10 cellular contexts compared by ENCODE assay signal in the genomic region with DNA sequence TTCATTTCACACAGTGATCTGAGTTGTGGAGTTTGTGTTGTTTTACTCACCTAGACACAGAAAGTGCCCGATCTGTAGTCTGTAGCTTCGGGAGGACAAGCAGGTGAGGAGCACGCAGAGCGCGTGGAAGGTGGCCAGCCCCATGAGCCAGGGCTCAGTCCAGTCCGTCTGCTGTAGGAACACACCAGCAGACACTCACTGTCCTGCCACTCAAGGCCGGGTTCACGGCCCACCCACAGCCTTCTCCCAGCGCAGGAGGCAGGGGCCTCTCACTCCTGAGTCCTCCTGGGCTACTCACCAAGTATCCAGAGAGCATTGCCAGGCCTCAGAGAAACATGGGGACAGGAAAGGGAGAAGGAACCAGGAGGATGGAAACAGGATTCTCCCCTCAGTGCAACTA. TPM values are rescaled to one million over a fixed set of nuclear protein-coding genes. Genes with fewer than 3 reads are reported as not detected.
DNase-seq lines count a peak whose midpoint lies in the region; ATAC-seq, FAIRE-seq and TF ChIP-seq lines count a peak whose summit lies in the region.
"Had no signal": no experiment of that assay in that cellular context is flagged by ENCODE, and none has a peak within 500 bp of the region (broad histone marks: within the 10 kb centered on the region; RNA-seq: fewer than 3 reads in every experiment).

No MANE protein-coding gene starts in this region.

- H3K27me3 Mint-ChIP-seq in effector memory CD8-positive, alpha-beta T cell = no peaks in the 10 kb centered on the region

- no peak for ATAC-seq in effector memory CD8-positive, alpha-beta T cell (replicated peaks)

- H3K79me1 ChIP-seq in trophoblast cell (ENCODE audit: low read length) = peaks cover 10% of the 10 kb centered on the region

- H3K4me3 Mint-ChIP-seq in effector memory CD8-positive, alpha-beta T cell = peak overlapping the region; percentile 36 to 93

- peaks cover 33 to 39% of the 10 kb centered on the region in 2 donors for H3K4me1 Mint-ChIP-seq in effector memory CD8-positive, alpha-beta T cell (ENCODE audit: low read depth in 2 of 2)

- H3K27ac ChIP-seq in trophoblast cell (ENCODE audit: low read depth, low read length) (no peak overlapping the region), kidney (ENCODE audit: low read depth in 2 of 2, low read length in 2 of 2) (no peak overlapping the region)

- H3K9me3 ChIP-seq in NT2/D1 (ENCODE audit: insufficient read depth, low read length) = no peaks in the 10 kb centered on the region
- H3K9me3 ChIP-seq in trophoblast cell (ENCODE audit: insufficient read depth, low read depth, low read length) = peaks cover 1% of the 10 kb centered on the region
- H3K9me3 ChIP-seq in kidney (ENCODE audit: control insufficient read depth in 1 of 2, low read length in 2 of 2) = no peaks in the 10 kb centered on the region
- H3K9me3 ChIP-seq: mucosa of descending colon had no signal

- in situ Hi-C loops in G401 (cut with HindIII; ENCODE audit: low sequenced_read_pairs) = no loop called here

- no peak overlapping the region for H2AK5ac ChIP-seq in trophoblast cell (ENCODE audit: low read length)

- intact Hi-C loops in kidney (cut with DNase I) = no loop called here

- DNase-seq in G401 (ENCODE audit: low spot score) = peak; percentile 47
- no peak for DNase-seq in NT2/D1 (ENCODE audit: low read depth, low spot score)
- no peak for DNase-seq in effector memory CD8-positive, alpha-beta T cell
- DNase-seq in trophoblast cell = peak in 1 of 2 donors; percentile 10
- no peak for DNase-seq in DMS 273 treated with DMSO at 0.1 percent for 48 hours (lab: John Stamatoyannopoulos, UW)
- no peak for DNase-seq in HCEC 1CT
- no peak for DNase-seq in kidney
- no peak for DNase-seq in HuH-7 (ENCODE audit: low spot score)
- DNase-seq: activated effector memory CD4-positive, alpha-beta T cell treated with Interleukin-2 at 50 U/mL for 16 hours had no signal

- no peak for TF ChIP-seq CTCF in kidney (IDR thresholded peaks at IDR 0.05; ENCODE audit: borderline replicate concordance, extremely low read depth, insufficient read depth)

- H3K36me3 ChIP-seq in NT2/D1 (ENCODE audit: insufficient read depth, insufficient read length, low read length) (peaks cover 27% of the 10 kb centered on the region), trophoblast cell (ENCODE audit: control insufficient read depth in 1 of 2, insufficient read depth in 2 of 2, low read length in 2 of 2) (peaks cover 16 to 18% of the 10 kb centered on the region in 2 experiments), kidney (ENCODE audit: control insufficient read depth in 1 of 2, insufficient read depth in 2 of 2, low read length in 2 of 2) (peaks cover 6 to 11% of the 10 kb centered on the region in 2 donors)

- H3K4ac ChIP-seq in trophoblast cell (ENCODE audit: low read depth, low read length) = no peak overlapping the region

- no peak overlapping the region for H4K91ac ChIP-seq in trophoblast cell (ENCODE audit: low read depth, low read length)

- no peak overlapping the region for H3K4me3 ChIP-seq in NT2/D1 (ENCODE audit: insufficient read length, low read depth)
- no peak overlapping the region for H3K4me3 ChIP-seq in trophoblast cell (ENCODE audit: low read depth, low read length)
- no peak overlapping the region for H3K4me3 ChIP-seq in kidney (ENCODE audit: low read length in 2 of 2)

- peaks cover 5% of the 10 kb centered on the region for H3K79me2 ChIP-seq in trophoblast cell (ENCODE audit: control insufficient read depth, insufficient read depth, low read length, poor library complexity)

- no peak overlapping the region for H2BK120ac ChIP-seq in trophoblast cell (ENCODE audit: insufficient read depth, low read length, poor library complexity)

- H3K9me3 Mint-ChIP-seq in effector memory CD8-positive, alpha-beta T cell = no peaks in the 10 kb centered on the region

- H3K4me1 ChIP-seq in NT2/D1 (ENCODE audit: insufficient read depth, insufficient read length) = peaks cover 3% of the 10 kb centered on the region
- H3K4me1 ChIP-seq in trophoblast cell (ENCODE audit: control insufficient read depth in 1 of 2, insufficient read depth in 2 of 2, low read length in 2 of 2) = peaks cover 10 to 11% of the 10 kb centered on the region in 2 experiments
- no peaks in the 10 kb centered on the region for H3K4me1 ChIP-seq in kidney (ENCODE audit: control insufficient read depth in 1 of 2, insufficient read depth in 1 of 2, low read depth in 1 of 2, low read length in 2 of 2)

- peak overlapping the region in 1 of 2 donors; percentile 1 for H3K27ac Mint-ChIP-seq in effector memory CD8-positive, alpha-beta T cell

- peaks cover 35% of the 10 kb centered on the region for H3K36me3 Mint-ChIP-seq in effector memory CD8-positive, alpha-beta T cell (ENCODE audit: insufficient read depth)

- peak overlapping the region; percentile 54 for H3K18ac ChIP-seq in trophoblast cell (ENCODE audit: low read length)

- H3K23ac ChIP-seq in trophoblast cell (ENCODE audit: low read length) = no peak overlapping the region

- no peak overlapping the region for H2AFZ ChIP-seq in trophoblast cell (ENCODE audit: insufficient read depth, low read length, poor library complexity)

- FAIRE-seq in kidney (lab: Jason Lieb, UNC) = no peak

- H4K8ac ChIP-seq in trophoblast cell (ENCODE audit: low read depth, low read length) = no peak overlapping the region

- H3K27me3 ChIP-seq in NT2/D1 (ENCODE audit: insufficient read depth, insufficient read length) (no peaks in the 10 kb centered on the region), trophoblast cell (ENCODE audit: insufficient read depth, low read length) (no peaks in the 10 kb centered on the region)

- H2BK5ac ChIP-seq in trophoblast cell (ENCODE audit: low read depth, low read length, poor library complexity) = no peak overlapping the region

- H3K9ac ChIP-seq in NT2/D1 (ENCODE audit: insufficient read length, low read depth) (peak overlapping the region; percentile 67), trophoblast cell (ENCODE audit: low read length) (no peak overlapping the region), kidney (ENCODE audit: low read length in 2 of 2) (no peak overlapping the region)

- H3K4me2 ChIP-seq in trophoblast cell (ENCODE audit: low read length) = peak overlapping the region; percentile 97

- no peak overlapping the region for H2BK12ac ChIP-seq in trophoblast cell (ENCODE audit: low read length)

- no peak overlapping the region for H3K14ac ChIP-seq in trophoblast cell (ENCODE audit: low read length)

- WGBS in trophoblast cell (ENCODE audit: extremely low coverage, insufficient coverage, insufficient read length) = no CpG with 5 or more reads among the region's 9 CpGs

- H4K12ac ChIP-seq in trophoblast cell (ENCODE audit: low read depth, low read length) = no peak overlapping the region

RNA-seq across cellular contexts. Expression of a gene that starts 1.7 kb away (rescaled TPM):
- total RNA-seq in G401 (2014; rRNA removed; shearing (Covaris generic)) = 18.1 and 39.4 TPM in 2 replicates
- 19.0 and 19.9 TPM in 2 replicates for polyA plus RNA-seq in trophoblast cell (2013)
- total RNA-seq in kidney = 24.0 TPM
- polyA plus RNA-seq in kidney (ENCODE audit: insufficient read depth, low read depth, low replicate concordance) = 29.7 TPM
